In the genomic region with DNA sequence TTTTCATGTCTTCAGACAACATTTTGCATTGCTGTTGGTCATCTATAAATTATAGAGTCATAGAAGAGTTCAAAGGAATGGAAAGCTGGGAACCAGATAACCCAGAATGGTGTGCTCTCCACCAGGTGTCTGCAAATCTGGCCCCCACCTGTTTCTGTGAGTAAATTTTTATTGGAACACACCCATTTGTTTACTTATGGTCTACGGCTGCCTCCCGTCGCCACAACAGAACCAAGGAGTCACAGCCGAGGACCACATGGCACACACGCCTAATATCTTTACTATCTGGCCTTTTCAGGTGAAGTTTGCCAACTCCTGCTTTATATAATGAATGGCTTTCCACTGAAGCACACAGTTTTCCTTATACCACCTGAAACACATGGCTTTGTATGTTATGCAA, we compare ENCODE assay signal across 23 cellular contexts.
"Had no signal": no experiment of that assay in that cellular context is flagged by ENCODE, and none has a peak within 500 bp of the region (broad histone marks: within the 10 kb centered on the region; RNA-seq: fewer than 3 reads in every experiment).

No MANE protein-coding gene starts in this region.

- ATAC-seq: effector memory CD8-positive, alpha-beta T cell; gastrocnemius medialis; heart right ventricle; left lobe of liver; naive thymus-derived CD8-positive, alpha-beta T cell; stimulated activated effector memory CD8-positive, alpha-beta T cell treated with anti-CD3 and anti-CD28 coated beads, Interleukin-12 subunit alpha, Interleukin-12 subunit beta, amount 100 ng/mL, for 72 hours; stimulated activated naive CD8-positive, alpha-beta T cell treated with anti-CD3 and anti-CD28 coated beads, Interleukin-15, Interleukin-2, amounts not matched to agents 100 U/mL and 50 U/mL, for 24 hours; upper lobe of right lung had no signal

- H3K9me3 Mint-ChIP-seq: dendritic cell treated with granulocyte-macrophage colony-stimulating factor and Interleukin-4, amounts not matched to agents 40 ng/mL and 50 ng/mL, for 4 days; effector memory CD8-positive, alpha-beta T cell; stimulated activated effector memory CD8-positive, alpha-beta T cell treated with anti-CD3 and anti-CD28 coated beads, Interleukin-12 subunit alpha, Interleukin-12 subunit beta, amount 100 ng/mL, for 72 hours had no signal

- H3K36me3 Mint-ChIP-seq: stimulated activated effector memory CD8-positive, alpha-beta T cell treated with anti-CD3 and anti-CD28 coated beads, Interleukin-12 subunit alpha, Interleukin-12 subunit beta, amount 100 ng/mL, for 72 hours had no signal

- H3K27ac Mint-ChIP-seq: dendritic cell treated with granulocyte-macrophage colony-stimulating factor and Interleukin-4, amounts not matched to agents 40 ng/mL and 50 ng/mL, for 4 days; effector memory CD8-positive, alpha-beta T cell; naive thymus-derived CD8-positive, alpha-beta T cell; stimulated activated effector memory CD8-positive, alpha-beta T cell treated with anti-CD3 and anti-CD28 coated beads, Interleukin-12 subunit alpha, Interleukin-12 subunit beta, amount 100 ng/mL, for 72 hours had no signal

- H3K9me3 ChIP-seq: esophagus muscularis mucosa, gastrocnemius medialis, right atrium auricular region, sigmoid colon, suprapubic skin, thyroid gland, upper lobe of right lung, vagina had no signal

- H3K4me1 Mint-ChIP-seq: stimulated activated effector memory CD8-positive, alpha-beta T cell treated with anti-CD3 and anti-CD28 coated beads, Interleukin-12 subunit alpha, Interleukin-12 subunit beta, amount 100 ng/mL, for 72 hours had no signal

- H3K4me1 ChIP-seq: gastrocnemius medialis, thyroid gland, upper lobe of right lung, vagina had no signal

- H3K36me3 ChIP-seq: esophagus muscularis mucosa, gastrocnemius medialis, heart right ventricle, right atrium auricular region, sigmoid colon, suprapubic skin, thyroid gland, upper lobe of right lung, vagina had no signal

- H3K4me3 Mint-ChIP-seq: dendritic cell treated with granulocyte-macrophage colony-stimulating factor and Interleukin-4, amounts not matched to agents 40 ng/mL and 50 ng/mL, for 4 days; effector memory CD8-positive, alpha-beta T cell; naive thymus-derived CD8-positive, alpha-beta T cell; stimulated activated effector memory CD8-positive, alpha-beta T cell treated with anti-CD3 and anti-CD28 coated beads, Interleukin-12 subunit alpha, Interleukin-12 subunit beta, amount 100 ng/mL, for 72 hours had no signal

- H3K27ac ChIP-seq: epithelial cell of prostate, gastrocnemius medialis, heart right ventricle, right atrium auricular region, skin epidermis, suprapubic skin, thyroid gland, upper lobe of right lung, vagina had no signal

- H3K4me3 ChIP-seq: esophagus muscularis mucosa, gastrocnemius medialis, heart right ventricle, right atrium auricular region, sigmoid colon, skin epidermis, suprapubic skin, thyroid gland, upper lobe of right lung, vagina had no signal

- DNase-seq: effector memory CD8-positive, alpha-beta T cell; gastrocnemius medialis; heart right ventricle; hypothalamus; kidney glomerular epithelial cell; mammary epithelial cell; naive thymus-derived CD8-positive, alpha-beta T cell; posterior cingulate gyrus; sigmoid colon; stimulated activated CD4-positive, alpha-beta T cell treated with anti-CD3 and anti-CD28 coated beads, Interleukin-4, amount 100 ng/mL, for 1 hour; stimulated activated CD8-positive, alpha-beta memory T cell treated with anti-CD3 and anti-CD28 coated beads, Interleukin-4, amount 100 ng/mL, for 48 hours; stimulated activated naive CD8-positive, alpha-beta T cell treated with anti-CD3 and anti-CD28 coated beads, Interleukin-15, Interleukin-2, amounts not matched to agents 100 U/mL and 50 U/mL, for 24 hours; thyroid gland; upper lobe of right lung had no signal
